In the genomic region with DNA sequence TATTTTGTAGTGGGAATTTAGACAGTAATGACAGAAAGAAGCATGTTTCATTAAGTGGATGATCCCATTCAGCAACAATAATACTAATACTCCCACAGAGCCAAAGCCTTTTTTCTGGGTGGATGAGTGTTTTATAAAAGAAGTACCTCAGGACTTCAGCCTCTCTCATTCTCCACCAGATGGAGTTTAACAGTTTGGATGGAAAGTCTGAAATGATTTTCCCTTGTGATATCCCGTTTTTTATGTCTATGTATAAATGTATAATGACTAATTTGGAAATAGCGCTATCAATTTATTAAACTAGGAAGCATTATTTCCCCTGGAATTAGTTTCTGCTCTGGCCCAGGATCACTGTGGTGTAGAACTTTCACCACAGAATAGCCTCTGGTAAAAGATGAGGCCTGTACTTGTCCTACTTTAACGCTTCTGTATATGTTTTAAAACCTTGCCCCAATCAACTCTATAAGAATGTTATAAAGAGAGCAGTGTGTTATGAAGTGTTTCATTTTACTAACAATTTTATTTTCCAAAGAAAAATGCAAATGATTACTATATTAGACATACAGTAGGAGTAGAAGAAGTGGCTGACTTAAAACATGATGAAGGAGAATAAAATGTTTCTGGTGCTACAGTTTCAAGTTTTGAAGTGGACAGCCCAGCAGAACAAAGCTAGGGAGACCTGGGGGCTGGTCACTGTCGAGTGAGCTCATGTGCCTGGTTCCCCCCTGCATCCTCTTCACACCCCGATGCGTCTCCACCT, we compare ENCODE assay signal across 14 cellular contexts.
DNase-seq lines count a peak whose midpoint lies in the region; ATAC-seq and TF ChIP-seq lines count a peak whose summit lies in the region.
"Had no signal": no experiment of that assay in that cellular context is flagged by ENCODE, and none has a peak within 500 bp of the region (broad histone marks: within the 10 kb centered on the region; RNA-seq: fewer than 3 reads in every experiment).

No MANE protein-coding gene starts in this region.

- POLR2A ChIA-PET in A673 (lab: Charles Lee; ENCODE audit: low non-redundant PET) (no interaction called here), RWPE1 (lab: Yijun Ruan, JAX; ENCODE audit: low non-redundant PET) (no interaction called here)

- DNase-seq in A673 (ENCODE audit: low spot score) (no peak), HCEC 1CT (peak; percentile 31), amniotic epithelial cell (ENCODE audit: low read depth) (peak; percentile 21), lung microvascular endothelial cell (ENCODE audit: low read depth in 2 of 2) (peak; percentile 24 to 51), NCI-H1092 (lab: John Stamatoyannopoulos, UW) (no peak), sciatic nerve (ENCODE audit: low spot score) (no peak), RWPE1 (ENCODE audit: low spot score) (no peak), NCI-H2107 (lab: John Stamatoyannopoulos, UW) (no peak)
- DNase-seq: activated CD4-positive, alpha-beta T cell treated with anti-CD3 and anti-CD28 coated beads, Interleukin-2, amount 50 U/mL, for 48 hours; activated naive CD4-positive, alpha-beta T cell treated with anti-CD3 and anti-CD28 coated beads, Interleukin-2, amount 10 ng/mL, durations not matched to agents 7 days and 5 days; NCI-H1417; sigmoid colon; trophoblast cell had no signal

- ATAC-seq in sciatic nerve = no peak

- no peaks in the 10 kb centered on the region for H3K4me1 ChIP-seq in A673 (ENCODE audit: insufficient read depth, low read length, poor library complexity, severe bottlenecking)
- H3K4me1 ChIP-seq: BLaER1 treated with 17β-estradiol and CSF1 and Interleukin-3, amounts not matched to agents 10 nM and 100 nM had no signal

- CTCF ChIA-PET in A673 (lab: Charles Lee) (no interaction called here), RWPE1 (lab: Yijun Ruan, JAX) (no interaction called here)

- intact Hi-C loops in A673 (cut with micrococcal nuclease; ENCODE audit: unreplicated experiment) (no loop called here), sciatic nerve (cut with DNase I) (no loop called here)

- H3K27ac ChIP-seq in A673 (ENCODE audit: low read depth, low read length, poor library complexity, severe bottlenecking) = no peak overlapping the region
- no peak overlapping the region for H3K27ac ChIP-seq in RWPE1
- H3K27ac ChIP-seq: BLaER1 treated with 17β-estradiol and CSF1 and Interleukin-3, amounts not matched to agents 10 nM and 100 nM had no signal

- no TSS peak for BruUV-seq in A673 (replicated peaks; lab: Mats Ljungman, UMichigan)

- no peaks in the 10 kb centered on the region for H3K36me3 ChIP-seq in A673 (ENCODE audit: insufficient read depth, low read length, poor library complexity, severe bottlenecking)
- H3K36me3 ChIP-seq: sigmoid colon had no signal

- H3K4me3 ChIP-seq in A673 (ENCODE audit: low read depth, low read length, poor library complexity, severe bottlenecking) = no peak overlapping the region
- H3K4me3 ChIP-seq: BLaER1 treated with 17β-estradiol and CSF1 and Interleukin-3, amounts not matched to agents 10 nM and 100 nM; sigmoid colon had no signal

- H3K27me3 ChIP-seq in A673 (replicated peaks; ENCODE audit: insufficient read depth, low read depth, low read length, poor library complexity) = no peaks in the 10 kb centered on the region
- H3K27me3 ChIP-seq: BLaER1 treated with 17β-estradiol and CSF1 and Interleukin-3, amounts not matched to agents 10 nM and 100 nM; sigmoid colon had no signal

- 0 out of 2 replicates have a peak, but pooled peaks have one; percentile 13 for TF ChIP-seq CTCF in A673 (conservative IDR thresholded peaks at IDR 0.05; ENCODE audit: low read depth, low read length)
- TF ChIP-seq CTCF in RWPE1 (conservative IDR thresholded peaks at IDR 0.05; ENCODE audit: low read depth) = no peak

- H3K9me3 ChIP-seq in A673 (ENCODE audit: low read depth, low read length, poor library complexity, severe bottlenecking) = no peaks in the 10 kb centered on the region
- H3K9me3 ChIP-seq: sigmoid colon had no signal

Comparison
In these comparisons a context has a peak if more than half of its experiments do, and no peak if none do; other contexts are left out.
1. DNase-seq: peak in HCEC 1CT (single experiment), amniotic epithelial cell (single experiment) and lung microvascular endothelial cell (2 of 2); none in A673 (single experiment), NCI-H1092 (single experiment), sciatic nerve (single experiment), RWPE1 (single experiment) and NCI-H2107 (single experiment).